Comparison of ENCODE assay signal across 27 cellular contexts in genomic region chr6:167806061-167806700, GRCh38. TPM values are rescaled to one million over a fixed set of nuclear protein-coding genes. Genes with fewer than 3 reads are reported as not detected.
DNase-seq lines count a peak whose midpoint lies in the region; ATAC-seq and TF ChIP-seq lines count a peak whose summit lies in the region.
"Had no signal": no experiment of that assay in that cellular context is flagged by ENCODE, and none has a peak within 500 bp of the region (broad histone marks: within the 10 kb centered on the region; RNA-seq: fewer than 3 reads in every experiment).

No MANE protein-coding gene starts in this region.

- no peak overlapping the region for H3K4me3 Mint-ChIP-seq in stimulated activated naive CD8-positive, alpha-beta T cell treated with anti-CD3 and anti-CD28 coated beads, Interleukin-15, amount 100 ng/mL, for 72 hours
- H3K4me3 Mint-ChIP-seq: activated naive CD8-positive, alpha-beta T cell treated with anti-CD3 and anti-CD28 coated beads for 36 hours; CD4-positive, alpha-beta T cell; T-helper 2 cell treated with Interferon-gamma antibody and Interleukin-4, amounts not matched to agents 5 μg/mL and 100 μg/mL, for 36 hours had no signal

- DNase-seq in NCI-H1694 treated with DMSO at 0.1 percent for 48 hours (lab: John Stamatoyannopoulos, UW) (peak; percentile 42), esophagus muscularis mucosa (ENCODE audit: extremely low spot score) (peak; percentile 24), NCI-H510A (lab: John Stamatoyannopoulos, UW) (no peak), NCI-H1436 (lab: John Stamatoyannopoulos, UW) (no peak)
- no peak for DNase-seq in stimulated activated naive CD8-positive, alpha-beta T cell treated with anti-CD3 and anti-CD28 coated beads, Interleukin-15, amount 100 ng/mL, for 72 hours
- DNase-seq: activated CD4-positive, alpha-beta T cell treated with anti-CD3 and anti-CD28 coated beads for 48 hours; activated CD8-positive, alpha-beta memory T cell treated with anti-CD3 and anti-CD28 coated beads for 24 hours; activated gamma-delta T cell; activated naive CD8-positive, alpha-beta T cell treated with anti-CD3 and anti-CD28 coated beads for 36 hours; activated T-cell treated with anti-CD3 and anti-CD28 coated beads for 4 hours; anterior cingulate cortex; CD4-positive, alpha-beta T cell; effector memory CD4-positive, alpha-beta T cell; left ventricle myocardium inferior; mesendoderm; MV-4-11; NCI-H146; NCI-H446 treated with DMSO at 0.1 percent for 48 hours; NCI-H82; stimulated activated CD4-positive, alpha-beta T cell treated with anti-CD3 and anti-CD28 coated beads, Interleukin-4, amount 100 ng/mL, for 4 hours; upper lobe of left lung had no signal

- H3K9ac ChIP-seq in BLaER1 (no peak overlapping the region), mucosa of rectum (ENCODE audit: low read depth in 1 of 2, low read length in 2 of 2) (no peak overlapping the region)

- H3K9me3 Mint-ChIP-seq in stimulated activated naive CD8-positive, alpha-beta T cell treated with anti-CD3 and anti-CD28 coated beads, Interleukin-15, amount 100 ng/mL, for 72 hours: no peaks in the 10 kb centered on the region
- H3K9me3 Mint-ChIP-seq: activated naive CD8-positive, alpha-beta T cell treated with anti-CD3 and anti-CD28 coated beads for 36 hours; CD4-positive, alpha-beta T cell; T-helper 2 cell treated with Interferon-gamma antibody and Interleukin-4, amounts not matched to agents 5 μg/mL and 100 μg/mL, for 36 hours had no signal

- H3K9me3 ChIP-seq in BLaER1: no peaks in the 10 kb centered on the region; the same call in 1 of the 2 replicates
- H3K9me3 ChIP-seq in esophagus muscularis mucosa: no peaks in the 10 kb centered on the region
- no peaks in the 10 kb centered on the region for H3K9me3 ChIP-seq in mucosa of rectum (ENCODE audit: control insufficient read depth in 2 of 2, low read length in 2 of 2)
- H3K9me3 ChIP-seq: left ventricle myocardium inferior, upper lobe of left lung had no signal

- peaks cover 72% of the 10 kb centered on the region for H3K27me3 Mint-ChIP-seq in stimulated activated naive CD8-positive, alpha-beta T cell treated with anti-CD3 and anti-CD28 coated beads, Interleukin-15, amount 100 ng/mL, for 72 hours

- 63% methylated on average over 4 of the region's 4 CpGs for WGBS in esophagus muscularis mucosa

- intact Hi-C loops in esophagus muscularis mucosa (cut with DNase I): no loop called here

- H3K27me3 ChIP-seq in BLaER1 (no peaks in the 10 kb centered on the region), esophagus muscularis mucosa (no peaks in the 10 kb centered on the region), mucosa of rectum (ENCODE audit: control insufficient read depth in 2 of 2, insufficient read depth in 2 of 2, low read length in 2 of 2) (no peaks in the 10 kb centered on the region)
- H3K27me3 ChIP-seq: upper lobe of left lung had no signal

- H3K4me3 ChIP-seq in BLaER1 (no peak overlapping the region), esophagus muscularis mucosa (no peak overlapping the region), mucosa of rectum (ENCODE audit: low read length in 2 of 2) (no peak overlapping the region)
- H3K4me3 ChIP-seq: left ventricle myocardium inferior, upper lobe of left lung had no signal

- H3K4me2 ChIP-seq in BLaER1: peak overlapping the region; percentile 75

- H3K36me3 ChIP-seq in BLaER1 (no peaks in the 10 kb centered on the region), esophagus muscularis mucosa (no peaks in the 10 kb centered on the region), mucosa of rectum (ENCODE audit: control insufficient read depth in 2 of 2, insufficient read depth in 2 of 2, low read length in 2 of 2) (no peaks in the 10 kb centered on the region)
- H3K36me3 ChIP-seq: left ventricle myocardium inferior, upper lobe of left lung had no signal

- TF ChIP-seq POLR2A in esophagus muscularis mucosa (IDR thresholded peaks at IDR 0.05; ENCODE audit: low read depth): no peak

- no peak for TF ChIP-seq CTCF in esophagus muscularis mucosa (IDR thresholded peaks at IDR 0.05)

- H3K4me1 ChIP-seq in BLaER1 (peaks cover 25% of the 10 kb centered on the region), esophagus muscularis mucosa (no peaks in the 10 kb centered on the region), mucosa of rectum (ENCODE audit: control insufficient read depth in 2 of 2, insufficient read depth in 2 of 2, low read length in 2 of 2) (peaks cover 8 to 26% of the 10 kb centered on the region in 2 donors)
- H3K4me1 ChIP-seq: left ventricle myocardium inferior, upper lobe of left lung had no signal

- TF ChIP-seq EP300 in esophagus muscularis mucosa (IDR thresholded peaks at IDR 0.05): no peak

- ATAC-seq in stimulated activated naive CD8-positive, alpha-beta T cell treated with anti-CD3 and anti-CD28 coated beads, Interleukin-15, amount 100 ng/mL, for 72 hours: no peak
- no peak for ATAC-seq in GM18520 (IDR thresholded peaks at IDR 0.05; ENCODE audit: unreplicated experiment)
- ATAC-seq: sciatic nerve had no signal

- H3K27ac ChIP-seq in BLaER1 (no peak overlapping the region), esophagus muscularis mucosa (replicated peaks in 1 of 4) (no peak overlapping the region), mucosa of rectum (ENCODE audit: low read depth in 2 of 2, low read length in 2 of 2) (peak overlapping the region; percentile 49 to 81)
- H3K27ac ChIP-seq: epithelial cell of prostate, left ventricle myocardium inferior, upper lobe of left lung had no signal

- no peak overlapping the region for H3K27ac Mint-ChIP-seq in stimulated activated naive CD8-positive, alpha-beta T cell treated with anti-CD3 and anti-CD28 coated beads, Interleukin-15, amount 100 ng/mL, for 72 hours
- H3K27ac Mint-ChIP-seq: activated naive CD8-positive, alpha-beta T cell treated with anti-CD3 and anti-CD28 coated beads for 36 hours; CD4-positive, alpha-beta T cell; T-helper 2 cell treated with Interferon-gamma antibody and Interleukin-4, amounts not matched to agents 5 μg/mL and 100 μg/mL, for 36 hours had no signal

- no peaks in the 10 kb centered on the region for H3K4me1 Mint-ChIP-seq in stimulated activated naive CD8-positive, alpha-beta T cell treated with anti-CD3 and anti-CD28 coated beads, Interleukin-15, amount 100 ng/mL, for 72 hours

- no peaks in the 10 kb centered on the region for H4K20me1 ChIP-seq in BLaER1

RNA-seq across cellular contexts. Expression of gene AFDN, which starts 20.5 kb away (rescaled TPM):
- 10 to 100 TPM; 66.9 to 88.0 (median 75.3) TPM for total RNA-seq in esophagus muscularis mucosa

Comparison
In these comparisons a context has a peak if more than half of its experiments do, and no peak if none do; other contexts are left out.
1. H3K27ac ChIP-seq: peak in mucosa of rectum (2 of 2); none in BLaER1 (single experiment) and esophagus muscularis mucosa (0 of 4).
2. DNase-seq: peak in NCI-H1694 treated with DMSO at 0.1 percent for 48 hours (single experiment) and esophagus muscularis mucosa (single experiment); none in NCI-H510A (single experiment), NCI-H1436 (single experiment) and stimulated activated naive CD8-positive, alpha-beta T cell treated with anti-CD3 and anti-CD28 coated beads, Interleukin-15, amount 100 ng/mL, for 72 hours (0 of 2).